ENCODE assay signal across 16 cellular contexts in genomic region chr2:96963316-96963715, GRCh38. TPM values are rescaled to one million over a fixed set of nuclear protein-coding genes. Genes with fewer than 3 reads are reported as not detected.
DNase-seq lines count a peak whose midpoint lies in the region; ATAC-seq lines count a peak whose summit lies in the region.
"Had no signal": no experiment of that assay in that cellular context is flagged by ENCODE, and none has a peak within 500 bp of the region (broad histone marks: within the 10 kb centered on the region; RNA-seq: fewer than 3 reads in every experiment).

No MANE protein-coding gene starts in this region.

- no peaks in the 10 kb centered on the region for H3K27me3 ChIP-seq in CD8-positive, alpha-beta memory T cell (ENCODE audit: insufficient read depth, low read length, poor library complexity, severe bottlenecking)
- H3K27me3 ChIP-seq: hepatocyte had no signal

- H3K27ac Mint-ChIP-seq in CD8-positive, alpha-beta memory T cell = peak overlapping the region; percentile 81 to 97 (median 90)
- H3K27ac Mint-ChIP-seq in T-cell = peak overlapping the region; percentile 90 to 92

- peaks cover 53 to 70% (median 69%) of the 10 kb centered on the region in 3 donors for H3K4me1 Mint-ChIP-seq in CD8-positive, alpha-beta memory T cell
- peaks cover 73 to 77% (median 75%) of the 10 kb centered on the region in 3 donors for H3K4me1 Mint-ChIP-seq in T-cell

- CTCF ChIA-PET in CD8-positive, alpha-beta memory T cell (lab: Charles Lee) = interaction anchor here (0.8 to 3.7 kb wide), 18 partner anchors 9 to 695 kb away, joined by 3 to 93 read pairs (median 4); partner anchors contain the start of genes ANKRD36, ANKRD39 and CNNM3
- CTCF ChIA-PET in T-cell (lab: Charles Lee) = interaction anchor here in 1 of 2 donors (0.6 to 1.7 kb wide), 8 partner anchors 9 to 971 kb away, joined by 3 to 47 read pairs (median 3); partner anchors contain the start of genes ANKRD39 and CNNM3

- H3K9me3 ChIP-seq in CD8-positive, alpha-beta memory T cell (ENCODE audit: low read length) = no peaks in the 10 kb centered on the region
- H3K9me3 ChIP-seq: neutrophil had no signal

- POLR2A ChIA-PET in CD8-positive, alpha-beta memory T cell (lab: Charles Lee) = interaction anchor here (0.7 to 3.5 kb wide), 6 partner anchors 9 to 149 kb away, joined by 3 to 32 read pairs (median 6); partner anchors contain the start of genes ANKRD36, ANKRD39 and CNNM3
- POLR2A ChIA-PET in T-cell (lab: Charles Lee) = interaction anchor here (0.6 to 0.9 kb wide), 3 partner anchors 8 to 106 kb away, joined by 3 to 9 read pairs (median 4); partner anchors contain the start of gene ANKRD39 (in 1 of the 2)

- H3K36me3 ChIP-seq in CD8-positive, alpha-beta memory T cell (ENCODE audit: insufficient read depth, low read length) = no peaks in the 10 kb centered on the region
- H3K36me3 ChIP-seq: neutrophil had no signal

- peak overlapping the region; percentile 22 for H3K27ac ChIP-seq in CD8-positive, alpha-beta memory T cell (ENCODE audit: low read depth, low read length)
- H3K27ac ChIP-seq: hepatocyte, HL-60, neutrophil had no signal

- DNase-seq in NCI-H345 (lab: John Stamatoyannopoulos, UW) (peak; percentile 6), NCI-H345 treated with DMSO at 0.1 percent for 48 hours (lab: John Stamatoyannopoulos, UW; ENCODE audit: unreplicated experiment) (no peak), T-cell (peak in 5 of 34 experiments; percentile 15 to 43 (median 30)), left kidney (ENCODE audit: low read depth, low spot score) (peak; percentile 78), amygdala (lab: John Stamatoyannopoulos, UW) (no peak), NCI-H446 (lab: John Stamatoyannopoulos, UW) (no peak)
- DNase-seq in CD8-positive, alpha-beta memory T cell = no peak
- DNase-seq: DMS79 had no signal

- H3K36me3 Mint-ChIP-seq in CD8-positive, alpha-beta memory T cell = peaks cover 0 to 1% (median 0%) of the 10 kb centered on the region in 3 donors
- no peaks in the 10 kb centered on the region for H3K36me3 Mint-ChIP-seq in T-cell

- H3K27me3 Mint-ChIP-seq in CD8-positive, alpha-beta memory T cell = no peaks in the 10 kb centered on the region
- no peaks in the 10 kb centered on the region for H3K27me3 Mint-ChIP-seq in T-cell

- ATAC-seq in T-cell (replicated peaks in 1 of 4) (peak in 1 of 4 experiments; percentile 8), HG03139 (IDR thresholded peaks at IDR 0.05; ENCODE audit: unreplicated experiment) (no peak)
- ATAC-seq: esophagus mucosa had no signal

- H3K4me3 Mint-ChIP-seq in CD8-positive, alpha-beta memory T cell = peak overlapping the region; percentile 35 to 71 (median 63)
- H3K4me3 Mint-ChIP-seq in T-cell = peak overlapping the region; percentile 17 to 76 (median 63)

- H3K4me1 ChIP-seq in CD8-positive, alpha-beta memory T cell (ENCODE audit: insufficient read depth, low read length) = peaks cover 71% of the 10 kb centered on the region

- H3K4me3 ChIP-seq in CD8-positive, alpha-beta memory T cell (ENCODE audit: low read length) = peak overlapping the region; percentile 37
- H3K4me3 ChIP-seq: hepatocyte had no signal

- no peaks in the 10 kb centered on the region for H3K9me3 Mint-ChIP-seq in CD8-positive, alpha-beta memory T cell
- no peaks in the 10 kb centered on the region for H3K9me3 Mint-ChIP-seq in T-cell

RNA-seq across cellular contexts. Expression of gene FAM178B, which starts 23.1 kb away (rescaled TPM):
- under 1 TPM; 0.37 to 0.38 TPM for total RNA-seq in CD8-positive, alpha-beta memory T cell
- polyA plus RNA-seq in CD8-positive, alpha-beta memory T cell = 0.43 TPM
- 1 to 10 TPM in 4 of 5 donors, under 1 TPM in 1; 0.86 to 1.7 (median 1.2) TPM for total RNA-seq in T-cell
- total RNA-seq: A673, hepatocyte, M059J had no signal
- polyA plus RNA-seq: liver had no signal

Comparison
In these comparisons a context has a peak if more than half of its experiments do, and no peak if none do; other contexts are left out.
1. DNase-seq: peak in NCI-H345 (single experiment) and left kidney (single experiment); none in NCI-H345 treated with DMSO at 0.1 percent for 48 hours (single experiment), CD8-positive, alpha-beta memory T cell (0 of 5), amygdala (0 of 56) and NCI-H446 (0 of 2).